In the genomic region with DNA sequence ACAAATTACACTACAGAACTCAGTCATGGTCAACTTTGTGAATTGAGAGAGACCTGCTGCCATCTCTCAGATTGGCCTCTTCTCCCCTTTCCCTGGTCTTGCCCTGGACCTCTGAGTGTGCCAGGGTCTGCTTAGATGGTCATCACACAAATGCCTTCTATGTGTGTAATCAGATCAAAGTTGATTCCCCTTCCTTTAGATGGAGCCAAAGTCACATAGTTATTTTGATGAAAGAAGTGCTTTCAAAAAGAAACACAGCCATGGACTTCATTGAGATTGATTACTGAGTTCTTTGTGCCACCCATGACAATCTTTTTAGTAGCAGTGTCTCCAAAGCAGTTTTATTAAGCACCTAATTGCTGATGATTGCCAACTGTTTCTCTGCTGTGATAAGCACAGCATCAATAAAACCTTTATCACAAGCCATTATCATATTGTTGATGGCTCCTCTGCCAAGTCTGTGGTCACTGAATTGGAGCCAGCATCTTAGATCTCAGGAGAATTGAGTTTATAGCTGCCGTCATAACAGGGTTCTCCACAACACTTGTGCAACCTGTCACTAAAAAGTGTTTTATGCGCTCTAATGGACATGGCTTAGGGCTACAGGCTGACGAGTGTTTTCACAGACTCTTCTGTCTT, we compare ENCODE assay signal across 13 cellular contexts.
DNase-seq lines count a peak whose midpoint lies in the region; ATAC-seq, FAIRE-seq and TF ChIP-seq lines count a peak whose summit lies in the region.
"Had no signal": no experiment of that assay in that cellular context is flagged by ENCODE, and none has a peak within 500 bp of the region (broad histone marks: within the 10 kb centered on the region; RNA-seq: fewer than 3 reads in every experiment).

No MANE protein-coding gene starts in this region.

- TF ChIP-seq POLR2A in H54 (IDR thresholded peaks at IDR 0.05; ENCODE audit: low read depth, low read length): no peak

- DNase-seq in DMS79 treated with DMSO at 0.1 percent for 48 hours (lab: John Stamatoyannopoulos, UW): peak; percentile 97
- peak; percentile 72 for DNase-seq in LHCN-M2 (ENCODE audit: low read depth)
- peak; percentile 26 for DNase-seq in SW480 (ENCODE audit: low spot score)
- peak; percentile 46 for DNase-seq in myocyte (ENCODE audit: low read depth)
- no peak for DNase-seq in germinal center (ENCODE audit: low spot score)
- DNase-seq in H54 (ENCODE audit: insufficient read length, low spot score): no peak
- DNase-seq: amniotic stem cell; GF-D8; NCI-H446; stimulated activated CD4-positive, alpha-beta T cell treated with anti-CD3 and anti-CD28 coated beads, Interleukin-1b, Interleukin-23, amount 100 ng/mL, for 48 hours; stimulated activated naive CD8-positive, alpha-beta T cell treated with anti-CD3 and anti-CD28 coated beads, Interleukin-15, amount 100 ng/mL, for 72 hours had no signal

- FAIRE-seq in H54 (lab: Jason Lieb, UNC): no peak
- FAIRE-seq: islet of Langerhans had no signal

- no peak for ATAC-seq in HG03025 (IDR thresholded peaks at IDR 0.05; ENCODE audit: low FRiP score, unreplicated experiment)
- ATAC-seq: stimulated activated naive CD8-positive, alpha-beta T cell treated with anti-CD3 and anti-CD28 coated beads, Interleukin-15, amount 100 ng/mL, for 72 hours had no signal

Comparison
In these comparisons a context has a peak if more than half of its experiments do, and no peak if none do; other contexts are left out.
1. DNase-seq: peak in DMS79 treated with DMSO at 0.1 percent for 48 hours (single experiment), LHCN-M2 (single experiment), SW480 (single experiment) and myocyte (single experiment); none in germinal center (single experiment) and H54 (single experiment).